Comparison of ENCODE assay signal across 8 cellular contexts in genomic region chrX:119942831-119943184, GRCh38. TPM values are rescaled to one million over a fixed set of nuclear protein-coding genes. Genes with fewer than 3 reads are reported as not detected.
DNase-seq lines count a peak whose midpoint lies in the region; ATAC-seq and TF ChIP-seq lines count a peak whose summit lies in the region.

No MANE protein-coding gene starts in this region.

- peak; percentile 9 for ATAC-seq in omental fat pad (ENCODE audit: low FRiP score)

- in situ Hi-C loops in GM23248 (cut with MboI) = no loop called here

- POLR2A ChIA-PET in RWPE1 (lab: Yijun Ruan, JAX; ENCODE audit: low non-redundant PET) = no interaction called here

- H3K36me3 ChIP-seq in ES-I3 (ENCODE audit: insufficient read depth, low read length) (no peaks in the 10 kb centered on the region), GM23248 (ENCODE audit: low read depth) (no peaks in the 10 kb centered on the region), fibroblast of lung (ENCODE audit: control insufficient read depth, insufficient read depth, low read length) (no peaks in the 10 kb centered on the region)

- CTCF ChIA-PET in RWPE1 (lab: Yijun Ruan, JAX) = no interaction called here

- H3K4me2 ChIP-seq in GM23248 (ENCODE audit: unreplicated experiment) = peak overlapping the region; percentile 93
- peak overlapping the region; percentile 81 for H3K4me2 ChIP-seq in fibroblast of lung (ENCODE audit: extremely low read depth, insufficient read depth, low read length)

- H2AFZ ChIP-seq in GM23248 (peak overlapping the region; percentile 91), fibroblast of lung (ENCODE audit: low read length) (peak overlapping the region; percentile 73)

- H3K79me2 ChIP-seq in GM23248 (ENCODE audit: insufficient read depth) (peaks cover 24% of the 10 kb centered on the region), fibroblast of lung (ENCODE audit: control insufficient read depth, insufficient read depth, low read length) (peaks cover 2% of the 10 kb centered on the region)

- no peak for TF ChIP-seq CTCF in RWPE1 (conservative IDR thresholded peaks at IDR 0.05; ENCODE audit: low read depth)
- TF ChIP-seq CTCF in fibroblast of lung (conservative IDR thresholded peaks at IDR 0.05 in 1 of 2, IDR thresholded peaks at IDR 0.05 in 1 of 2; ENCODE audit: low read depth in 1 of 2, low read length in 2 of 2) = no peak
- TF ChIP-seq CTCF in omental fat pad (IDR thresholded peaks at IDR 0.05) = no peak

- DNase-seq in GM23248 = peak; percentile 33
- peak; percentile 2 for DNase-seq in RWPE1 (ENCODE audit: low spot score)
- DNase-seq in fibroblast of lung (ENCODE audit: low read depth in 2 of 2) = peak in 1 of 2 donors; percentile 2
- no peak for DNase-seq in omental fat pad (ENCODE audit: low spot score)
- no peak for DNase-seq in DMS 273 (lab: John Stamatoyannopoulos, UW; ENCODE audit: unreplicated experiment)
- DNase-seq in activated effector memory CD4-positive, alpha-beta T cell treated with Interleukin-2 at 50 U/mL for 16 hours = no peak
- DNase-seq in HK-2 (ENCODE audit: unreplicated experiment) = no peak

- H3K9me3 ChIP-seq in ES-I3 (ENCODE audit: control insufficient read depth, insufficient read depth, low read length) (no peaks in the 10 kb centered on the region), GM23248 (ENCODE audit: low read depth) (no peaks in the 10 kb centered on the region), fibroblast of lung (ENCODE audit: control insufficient read depth, insufficient read depth, low read depth, low read length) (no peaks in the 10 kb centered on the region)

- H3K27me3 ChIP-seq in GM23248 (replicated peaks; ENCODE audit: insufficient read depth) (no peaks in the 10 kb centered on the region), fibroblast of lung (ENCODE audit: control insufficient read depth, insufficient read depth, low read length) (no peaks in the 10 kb centered on the region)

- H4K20me1 ChIP-seq in GM23248 (ENCODE audit: insufficient read depth) (no peaks in the 10 kb centered on the region), fibroblast of lung (ENCODE audit: control insufficient read depth, extremely low read depth, insufficient read depth, low read length) (no peaks in the 10 kb centered on the region)

- H3K4me3 ChIP-seq in GM23248 (peak overlapping the region; percentile 98), fibroblast of lung (replicated peaks in 1 of 4; ENCODE audit: control extremely low read depth in 1 of 4, insufficient read depth in 1 of 4, low read depth in 3 of 4, low read length in 4 of 4) (peak overlapping the region; percentile 23 to 90 (median 71))

- peaks cover 15% of the 10 kb centered on the region for H3F3A ChIP-seq in GM23248 (ENCODE audit: insufficient read depth)

- WGBS in GM23248 (ENCODE audit: low coverage in 1 of 2, low lambda C conversion rate in 2 of 2, missing lambda C conversion rate in 2 of 2), 2 experiments = 1 to 2% methylated on average over 12 to 14 of the region's 14 CpGs

- H3K4me1 ChIP-seq in ES-I3 (ENCODE audit: insufficient read depth, low read length) = no peaks in the 10 kb centered on the region
- 0 out of 2 replicates have a peak, but pooled peaks cover 5% of the 10 kb centered on the region for H3K4me1 ChIP-seq in GM23248 (ENCODE audit: insufficient read depth)
- H3K4me1 ChIP-seq in fibroblast of lung (ENCODE audit: control insufficient read depth, extremely low read depth, insufficient read depth, low read length) = no peaks in the 10 kb centered on the region

- H3K9ac ChIP-seq in ES-I3 (ENCODE audit: low read depth, low read length) (peak overlapping the region; percentile 46), GM23248 (peak overlapping the region; percentile 95), fibroblast of lung (ENCODE audit: insufficient read depth, low read length) (peak overlapping the region; percentile 86)

- H3K27ac ChIP-seq in GM23248 (peak overlapping the region; percentile 91), RWPE1 (peak overlapping the region; percentile 93), fibroblast of lung (ENCODE audit: insufficient read depth, low read length) (peak overlapping the region; percentile 84)

- H3K9me2 ChIP-seq in GM23248 (ENCODE audit: insufficient read depth) = no peaks in the 10 kb centered on the region

RNA-seq across cellular contexts. Expression of gene NKAP, which starts 0.7 kb away (rescaled TPM):
- total RNA-seq in GM23248 (2014; rRNA removed; shearing (Covaris generic)) = 1.3 and 3.1 TPM in 2 replicates
- polyA plus RNA-seq in GM23248 (2016; fragmentation: Nextera tagmentation; extraction: Ambion mirVana) (3.7 and 4.0 TPM in 2 replicates), fibroblast of lung (4.0 and 4.1 TPM in 2 replicates)
- total RNA-seq in fibroblast of lung (4.1 and 4.6 TPM in 2 replicates), omental fat pad (10 to 100 TPM in 1 of 4 donors, 1 to 10 TPM in 3; 3.1 to 10.7 (median 4.0) TPM)
- 5.8 and 6.1 TPM in 2 replicates for polyA plus RNA-seq in fibroblast of lung (2012)
- 2.0 and 2.1 TPM in 2 replicates for polyA minus RNA-seq in fibroblast of lung (ENCODE audit: low replicate concordance)

RNA-seq across cellular contexts. Expression of gene AKAP14, which starts 47.1 kb away (rescaled TPM):
- not detected in 2 replicates for total RNA-seq in GM23248 (2014; rRNA removed; shearing (Covaris generic))
- polyA plus RNA-seq in GM23248 (2016; fragmentation: Nextera tagmentation; extraction: Ambion mirVana) (not detected in 2 replicates), fibroblast of lung (not detected in 2 replicates)
- total RNA-seq in fibroblast of lung (not detected in 2 replicates), omental fat pad (not detected)
- polyA plus RNA-seq in fibroblast of lung (2012) = not detected in 2 replicates
- polyA minus RNA-seq in fibroblast of lung (ENCODE audit: low replicate concordance) = not detected in 2 replicates

Comparison
In these comparisons a context has a peak if more than half of its experiments do, and no peak if none do; other contexts are left out.
1. DNase-seq: peak in GM23248 (single experiment) and RWPE1 (single experiment); none in omental fat pad (single experiment), DMS 273 (single experiment), activated effector memory CD4-positive, alpha-beta T cell treated with Interleukin-2 at 50 U/mL for 16 hours (single experiment) and HK-2 (single experiment).
2. Peak in every context shown above with its lines, with median percentiles within 50 percentile points of each other: H3K9ac ChIP-seq and H3K27ac ChIP-seq.